ENCODE assay signal across 10 cellular contexts in genomic region chr4:40087799-40088366, GRCh38.
"Had no signal": no experiment of that assay in that cellular context is flagged by ENCODE, and none has a peak within 500 bp of the region (broad histone marks: within the 10 kb centered on the region; RNA-seq: fewer than 3 reads in every experiment).

No MANE protein-coding gene starts in this region.

- H3K9me3 Mint-ChIP-seq: GM23338, H9, HFFc6 had no signal

- H3K27ac ChIP-seq: GM23248 had no signal

- DNase-seq: GM23248, GOT3, H7, H9, HFFc6 had no signal

- H3K4me3 Mint-ChIP-seq: GM23338, H9, HFFc6 had no signal

- H3K9me3 ChIP-seq: HAP-1 had no signal

- H3K4me2 ChIP-seq: GM23338 had no signal

- H2AFZ ChIP-seq: GM23248, GM23338 had no signal

- H3K27ac Mint-ChIP-seq: GM23338, H9, HFFc6 had no signal

- H3K4me1 Mint-ChIP-seq: GM23338, H9 had no signal

- FAIRE-seq: H1, H54 had no signal

- H3K4me3 ChIP-seq: GM23248, GM23338, HAP-1 had no signal

- H3K9ac ChIP-seq: GM23248 had no signal

- H3K36me3 ChIP-seq: HAP-1 had no signal

- ATAC-seq: GM23338, HCT116 had no signal

- H3K4me1 ChIP-seq: HAP-1 had no signal
